ENCODE assay signal across 10 cellular contexts in genomic region chr11:95704865-95705264, GRCh38.
DNase-seq lines count a peak whose midpoint lies in the region; ATAC-seq and TF ChIP-seq lines count a peak whose summit lies in the region.
"Had no signal": no experiment of that assay in that cellular context is flagged by ENCODE, and none has a peak within 500 bp of the region (broad histone marks: within the 10 kb centered on the region; RNA-seq: fewer than 3 reads in every experiment).

No MANE protein-coding gene starts in this region.

- DNase-seq in Peyer's patch (no peak), hepatocyte (ENCODE audit: low spot score) (no peak), spleen (no peak), hepatic stellate cell (ENCODE audit: low spot score) (no peak), NCI-H2196 treated with DMSO at 0.1 percent for 48 hours (lab: John Stamatoyannopoulos, UW; ENCODE audit: unreplicated experiment) (no peak), KBM-7 (no peak)

- H3K36me3 ChIP-seq in DOHH2 (ENCODE audit: control insufficient read depth, low read length) (no peaks in the 10 kb centered on the region), Peyer's patch (no peaks in the 10 kb centered on the region), hepatocyte (replicated peaks; ENCODE audit: insufficient read depth, low read depth) (no peaks in the 10 kb centered on the region), spleen (no peaks in the 10 kb centered on the region)
- H3K36me3 ChIP-seq: cardiac muscle cell had no signal

- H3K27ac ChIP-seq in DOHH2 (ENCODE audit: low read depth, low read length) (no peak overlapping the region), Peyer's patch (peak overlapping the region; percentile 7 to 74 (median 30)), hepatocyte (peak overlapping the region; percentile 10), spleen (peak overlapping the region in 7 of 8 donors; percentile 50 to 79 (median 61))
- H3K27ac ChIP-seq: cardiac muscle cell, epithelial cell of prostate had no signal

- peaks cover 8% of the 10 kb centered on the region; the same call in 1 of the 2 replicates for H3F3A ChIP-seq in DOHH2 (ENCODE audit: control insufficient read depth, insufficient read depth)

- no peaks in the 10 kb centered on the region for H3K9me2 ChIP-seq in DOHH2 (replicated peaks; ENCODE audit: control insufficient read depth, low read length)
- no peaks in the 10 kb centered on the region for H3K9me2 ChIP-seq in hepatocyte (replicated peaks; ENCODE audit: insufficient read depth)

- H3K4me2 ChIP-seq in DOHH2 (ENCODE audit: low read length) (peak overlapping the region; percentile 63), hepatocyte (no peak overlapping the region)

- 39% methylated on average over 3 of the region's 3 CpGs for WGBS in hepatocyte (ENCODE audit: low lambda C conversion rate, missing lambda C conversion rate)
- 53 to 69% (median 59%) methylated on average over 3 of the region's 3 CpGs for WGBS in spleen, 5 donors

- TF ChIP-seq CTCF in DOHH2 (IDR thresholded peaks at IDR 0.05; ENCODE audit: low read depth, low read length, poor library complexity, severe bottlenecking), result no peak
- no peak for TF ChIP-seq CTCF in Peyer's patch (IDR thresholded peaks at IDR 0.05)
- TF ChIP-seq CTCF in hepatocyte (IDR thresholded peaks at IDR 0.05; ENCODE audit: poor library complexity), result no peak
- TF ChIP-seq CTCF in spleen (IDR thresholded peaks at IDR 0.05 in 8 of 11, conservative IDR thresholded peaks at IDR 0.05 in 3 of 11), result no peak

- in situ Hi-C loops in KBM-7 (cut with MboI; ENCODE audit: low pct_unique_long_range_greater_than_20kb, low sequenced_read_pairs), result loop anchor here (10.0 kb wide), 1 partner anchor 560 kb away; no protein-coding TSS in a partner anchor

- H3K4me1 ChIP-seq in DOHH2 (ENCODE audit: control insufficient read depth, low read length), result peaks cover 84% of the 10 kb centered on the region
- peaks cover 0 to 7% (median 0%) of the 10 kb centered on the region in 4 donors for H3K4me1 ChIP-seq in Peyer's patch
- peaks cover 11% of the 10 kb centered on the region for H3K4me1 ChIP-seq in hepatocyte (ENCODE audit: insufficient read depth)
- peaks cover 35 to 64% (median 57%) of the 10 kb centered on the region in 6 donors for H3K4me1 ChIP-seq in spleen

- intact Hi-C loops in spleen (cut with DNase I; ENCODE audit: low total_unique reads), result loop anchor here (5.0 to 10.0 kb wide), 4 partner anchors 57 to 620 kb away; partner anchors contain the start of genes ENDOD1 and SESN3

- no peaks in the 10 kb centered on the region for H3K79me2 ChIP-seq in DOHH2 (ENCODE audit: control insufficient read depth, low read length)
- no peaks in the 10 kb centered on the region for H3K79me2 ChIP-seq in hepatocyte

- H2AFZ ChIP-seq in hepatocyte, result no peak overlapping the region

- H3K9me3 ChIP-seq in DOHH2 (ENCODE audit: control insufficient read depth, insufficient read depth, low read length) (no peaks in the 10 kb centered on the region), Peyer's patch (no peaks in the 10 kb centered on the region), hepatocyte (ENCODE audit: low read depth) (no peaks in the 10 kb centered on the region), spleen (no peaks in the 10 kb centered on the region)

- H3K4me3 ChIP-seq in DOHH2 (ENCODE audit: low read length) (no peak overlapping the region; the same call in 1 of the 2 replicates), Peyer's patch (no peak overlapping the region), hepatocyte (no peak overlapping the region), spleen (no peak overlapping the region)
- H3K4me3 ChIP-seq: cardiac muscle cell had no signal

- H4K20me1 ChIP-seq in DOHH2 (ENCODE audit: control insufficient read depth, insufficient read depth, low read depth, low read length) (no peaks in the 10 kb centered on the region), hepatocyte (ENCODE audit: insufficient read depth, poor library complexity, severe bottlenecking) (no peaks in the 10 kb centered on the region)

- ATAC-seq in GM21515 (IDR thresholded peaks at IDR 0.05; ENCODE audit: unreplicated experiment), result no peak

- TF ChIP-seq POLR2A in Peyer's patch (IDR thresholded peaks at IDR 0.05), result no peak
- TF ChIP-seq POLR2A in spleen (IDR thresholded peaks at IDR 0.05), result no peak

- H3K27me3 ChIP-seq in DOHH2 (ENCODE audit: control insufficient read depth, low read length) (no peaks in the 10 kb centered on the region), Peyer's patch (no peaks in the 10 kb centered on the region), hepatocyte (no peaks in the 10 kb centered on the region), spleen (replicated peaks in 1 of 7) (no peaks in the 10 kb centered on the region)
- H3K27me3 ChIP-seq: cardiac muscle cell had no signal
